ENCODE assay signal across 8 cellular contexts in genomic region chr19:3500429-3501101, GRCh38. TPM values are rescaled to one million over a fixed set of nuclear protein-coding genes. Genes with fewer than 3 reads are reported as not detected.
DNase-seq lines count a peak whose midpoint lies in the region; ATAC-seq, FAIRE-seq and TF ChIP-seq lines count a peak whose summit lies in the region.

Gene DOHH, minus strand, starts transcription at chr19:3500674. Its CDS starts 3,860 bp downstream, at chr19:3496814.

- no peaks in the 10 kb centered on the region for H4K20me1 ChIP-seq in smooth muscle cell (ENCODE audit: low read depth)

- H3F3A ChIP-seq in smooth muscle cell (ENCODE audit: low read depth): peaks cover 4% of the 10 kb centered on the region

- in situ Hi-C loops in ACHN (cut with HindIII; ENCODE audit: low pct_ligation_motif_present, low pct_unique_long_range_greater_than_20kb, low sequenced_read_pairs): no loop called here

- peak; percentile 94 for DNase-seq in ACHN
- DNase-seq in NCI-H2227 treated with DMSO at 0.1 percent for 48 hours (lab: John Stamatoyannopoulos, UW): peak; percentile 92
- DNase-seq in bronchial epithelial cell (ENCODE audit: low read depth): peak; percentile 94
- peak; percentile 96 for DNase-seq in iPS-NIHi7 (ENCODE audit: extremely low spot score)
- DNase-seq in smooth muscle cell (lab: John Stamatoyannopoulos, UW; ENCODE audit: unreplicated experiment): peak; percentile 92

- H3K79me2 ChIP-seq in smooth muscle cell (ENCODE audit: low read depth): peaks cover 30% of the 10 kb centered on the region

- H3K4me3 ChIP-seq in WI38 (ENCODE audit: low read depth, low read length) (peak within 1 kb of the TSS; percentile 99), bronchial epithelial cell (ENCODE audit: low read depth, low read length) (peak within 1 kb of the TSS; percentile 79), smooth muscle cell (peak within 1 kb of the TSS; percentile 70)

- no peaks in the 10 kb centered on the region for H3K27me3 ChIP-seq in bronchial epithelial cell (ENCODE audit: control insufficient read depth, insufficient read depth, low read length)
- H3K27me3 ChIP-seq in smooth muscle cell (ENCODE audit: low read depth): no peaks in the 10 kb centered on the region

- peak within 1 kb of the TSS; percentile 90 for H2AFZ ChIP-seq in smooth muscle cell (ENCODE audit: low read depth)

- H3K36me3 ChIP-seq in bronchial epithelial cell (ENCODE audit: control insufficient read depth, insufficient read depth, low read length): peaks cover 5% of the 10 kb centered on the region
- H3K36me3 ChIP-seq in smooth muscle cell (ENCODE audit: low read depth): no peaks in the 10 kb centered on the region

- WGBS in smooth muscle cell (ENCODE audit: low lambda C conversion rate): under 1% methylated on average over 52 of the region's 52 CpGs

- peak within 1 kb of the TSS; percentile 98 for H3K9ac ChIP-seq in smooth muscle cell (ENCODE audit: low read depth)

- H3K4me2 ChIP-seq in smooth muscle cell: peak within 1 kb of the TSS; percentile 96

- FAIRE-seq in bronchial epithelial cell (lab: Jason Lieb, UNC): peak; percentile 40

- H3K27ac ChIP-seq in smooth muscle cell (ENCODE audit: low read depth): peak within 1 kb of the TSS; percentile 92

- ATAC-seq in GM18873 (IDR thresholded peaks at IDR 0.05; ENCODE audit: low FRiP score, unreplicated experiment): peak; percentile 72
- ATAC-seq in HG03139 (IDR thresholded peaks at IDR 0.05; ENCODE audit: unreplicated experiment): peak; percentile 75

- TF ChIP-seq CTCF in WI38 (IDR thresholded peaks at IDR 0.05; ENCODE audit: low read depth, low read length): no peak
- TF ChIP-seq CTCF in bronchial epithelial cell (IDR thresholded peaks at IDR 0.05; ENCODE audit: insufficient read depth, low read length, severe bottlenecking): no peak
- no peak for TF ChIP-seq CTCF in smooth muscle cell (IDR thresholded peaks at IDR 0.05; ENCODE audit: borderline replicate concordance, insufficient read depth, poor library complexity, severe bottlenecking)

- H3K9me3 ChIP-seq in smooth muscle cell (replicated peaks; ENCODE audit: low read depth): no peaks in the 10 kb centered on the region

- peaks cover 9% of the 10 kb centered on the region for H3K4me1 ChIP-seq in smooth muscle cell (ENCODE audit: low read depth)

RNA-seq across cellular contexts. Expression of gene DOHH, which starts in this region (rescaled TPM):
- 17.1 and 20.1 TPM in 2 replicates for total RNA-seq in bronchial epithelial cell
- total RNA-seq in smooth muscle cell: 8.1 and 8.7 TPM in 2 replicates
- polyA plus RNA-seq in smooth muscle cell: 27.0 and 27.2 TPM in 2 replicates

Comparison
In these comparisons a context has a peak if more than half of its experiments do, and no peak if none do; other contexts are left out.
1. Peak in every context shown above with its lines: DNase-seq, ATAC-seq, H3K4me3 ChIP-seq and H3K27ac ChIP-seq.